ENCODE assay signal across 1 cellular context in the genomic region with DNA sequence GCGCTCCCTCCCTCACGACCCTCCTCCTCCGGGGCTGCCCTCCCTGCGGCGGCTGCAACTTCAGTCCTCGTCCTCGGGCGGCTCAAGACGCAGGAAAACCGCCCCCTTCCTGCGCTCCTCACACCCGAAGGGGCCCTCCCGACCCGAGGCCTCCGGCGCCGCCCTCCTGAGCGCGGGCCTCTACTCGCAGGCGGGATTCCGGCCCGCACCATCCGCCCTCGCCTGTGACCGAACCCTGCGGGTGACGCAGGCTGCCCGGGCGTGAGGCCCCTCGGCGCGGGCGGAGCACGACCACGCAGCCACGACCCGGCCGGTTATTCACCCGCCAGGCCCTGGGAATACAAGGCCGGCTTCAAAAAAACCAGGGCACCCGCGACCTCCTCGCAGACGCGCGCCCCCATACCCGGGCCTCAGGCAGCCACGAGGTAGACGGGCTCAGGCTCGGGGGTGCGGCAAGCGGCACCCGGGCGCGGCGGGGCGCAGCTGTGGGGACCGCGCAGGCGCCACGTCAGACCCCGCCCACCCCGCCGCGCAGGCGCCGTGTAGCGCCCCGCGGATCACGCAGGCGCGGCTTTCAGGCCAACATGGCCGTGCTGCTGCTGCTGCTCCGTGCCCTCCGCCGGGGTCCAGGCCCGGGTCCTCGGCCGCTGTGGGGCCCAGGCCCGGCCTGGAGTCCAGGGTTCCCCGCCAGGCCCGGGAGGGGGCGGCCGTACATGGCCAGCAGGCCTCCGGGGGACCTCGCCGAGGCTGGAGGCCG.
TF ChIP-seq lines count a peak whose summit lies in the region.

A gene (plus strand): TSS at position 570 of the 757 bp plus-strand sequence. CDS start 15 bp downstream, at position 585.

TF ChIP-seq in HEK293, 187 proteins besides CTCF, POLR2A, EP300 and RAD21 (continued from another document):
- TF ChIP-seq, protein P1, sequence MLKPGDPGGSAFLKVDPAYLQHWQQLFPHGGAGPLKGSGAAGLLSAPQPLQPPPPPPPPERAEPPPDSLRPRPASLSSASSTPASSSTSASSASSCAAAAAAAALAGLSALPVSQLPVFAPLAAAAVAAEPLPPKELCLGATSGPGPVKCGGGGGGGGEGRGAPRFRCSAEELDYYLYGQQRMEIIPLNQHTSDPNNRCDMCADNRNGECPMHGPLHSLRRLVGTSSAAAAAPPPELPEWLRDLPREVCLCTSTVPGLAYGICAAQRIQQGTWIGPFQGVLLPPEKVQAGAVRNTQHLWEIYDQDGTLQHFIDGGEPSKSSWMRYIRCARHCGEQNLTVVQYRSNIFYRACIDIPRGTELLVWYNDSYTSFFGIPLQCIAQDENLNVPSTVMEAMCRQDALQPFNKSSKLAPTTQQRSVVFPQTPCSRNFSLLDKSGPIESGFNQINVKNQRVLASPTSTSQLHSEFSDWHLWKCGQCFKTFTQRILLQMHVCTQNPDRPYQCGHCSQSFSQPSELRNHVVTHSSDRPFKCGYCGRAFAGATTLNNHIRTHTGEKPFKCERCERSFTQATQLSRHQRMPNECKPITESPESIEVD (tag by site-specific recombination; IDR thresholded peaks at IDR 0.05): no peak
- TF ChIP-seq, protein P2, sequence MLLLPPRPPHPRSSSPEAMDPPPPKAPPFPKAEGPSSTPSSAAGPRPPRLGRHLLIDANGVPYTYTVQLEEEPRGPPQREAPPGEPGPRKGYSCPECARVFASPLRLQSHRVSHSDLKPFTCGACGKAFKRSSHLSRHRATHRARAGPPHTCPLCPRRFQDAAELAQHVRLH (tag by site-specific recombination; IDR thresholded peaks at IDR 0.05): 0 out of 2 replicates have a peak, but pooled peaks have one; percentile 3
- no peak for TF ChIP-seq ZNF701 (tag by site-specific recombination; IDR thresholded peaks at IDR 0.05)
- peak; percentile 96 for TF ChIP-seq ZFHX2 (tag by site-specific recombination; conservative IDR thresholded peaks at IDR 0.05)
- TF ChIP-seq KLF10 (tag by site-specific recombination; IDR thresholded peaks at IDR 0.05): peak; percentile 19; the same call in 1 of the 2 replicates
- TF ChIP-seq ZNF624 (tag by site-specific recombination; IDR thresholded peaks at IDR 0.05): no peak
- TF ChIP-seq, protein P3, sequence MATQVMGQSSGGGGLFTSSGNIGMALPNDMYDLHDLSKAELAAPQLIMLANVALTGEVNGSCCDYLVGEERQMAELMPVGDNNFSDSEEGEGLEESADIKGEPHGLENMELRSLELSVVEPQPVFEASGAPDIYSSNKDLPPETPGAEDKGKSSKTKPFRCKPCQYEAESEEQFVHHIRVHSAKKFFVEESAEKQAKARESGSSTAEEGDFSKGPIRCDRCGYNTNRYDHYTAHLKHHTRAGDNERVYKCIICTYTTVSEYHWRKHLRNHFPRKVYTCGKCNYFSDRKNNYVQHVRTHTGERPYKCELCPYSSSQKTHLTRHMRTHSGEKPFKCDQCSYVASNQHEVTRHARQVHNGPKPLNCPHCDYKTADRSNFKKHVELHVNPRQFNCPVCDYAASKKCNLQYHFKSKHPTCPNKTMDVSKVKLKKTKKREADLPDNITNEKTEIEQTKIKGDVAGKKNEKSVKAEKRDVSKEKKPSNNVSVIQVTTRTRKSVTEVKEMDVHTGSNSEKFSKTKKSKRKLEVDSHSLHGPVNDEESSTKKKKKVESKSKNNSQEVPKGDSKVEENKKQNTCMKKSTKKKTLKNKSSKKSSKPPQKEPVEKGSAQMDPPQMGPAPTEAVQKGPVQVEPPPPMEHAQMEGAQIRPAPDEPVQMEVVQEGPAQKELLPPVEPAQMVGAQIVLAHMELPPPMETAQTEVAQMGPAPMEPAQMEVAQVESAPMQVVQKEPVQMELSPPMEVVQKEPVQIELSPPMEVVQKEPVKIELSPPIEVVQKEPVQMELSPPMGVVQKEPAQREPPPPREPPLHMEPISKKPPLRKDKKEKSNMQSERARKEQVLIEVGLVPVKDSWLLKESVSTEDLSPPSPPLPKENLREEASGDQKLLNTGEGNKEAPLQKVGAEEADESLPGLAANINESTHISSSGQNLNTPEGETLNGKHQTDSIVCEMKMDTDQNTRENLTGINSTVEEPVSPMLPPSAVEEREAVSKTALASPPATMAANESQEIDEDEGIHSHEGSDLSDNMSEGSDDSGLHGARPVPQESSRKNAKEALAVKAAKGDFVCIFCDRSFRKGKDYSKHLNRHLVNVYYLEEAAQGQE (tag by site-specific recombination; IDR thresholded peaks at IDR 0.05): no peak
- TF ChIP-seq SP3 (tag by site-specific recombination; IDR thresholded peaks at IDR 0.05): peak; percentile 29
- no peak for TF ChIP-seq ZNF202 (tag by site-specific recombination; IDR thresholded peaks at IDR 0.05; ENCODE audit: borderline replicate concordance)
